ENCODE assay signal across 19 cellular contexts in genomic region chr15:70835415-70835814, GRCh38. TPM values are rescaled to one million over a fixed set of nuclear protein-coding genes. Genes with fewer than 3 reads are reported as not detected.
DNase-seq lines count a peak whose midpoint lies in the region; ATAC-seq and TF ChIP-seq lines count a peak whose summit lies in the region.
"Had no signal": no experiment of that assay in that cellular context is flagged by ENCODE, and none has a peak within 500 bp of the region (broad histone marks: within the 10 kb centered on the region; RNA-seq: fewer than 3 reads in every experiment).

No MANE protein-coding gene starts in this region.

- H3K4me3 ChIP-seq in coronary artery (no peak overlapping the region), prostate gland (no peak overlapping the region), uterus (no peak overlapping the region), upper lobe of right lung (no peak overlapping the region), smooth muscle cell (no peak overlapping the region)
- H3K4me3 ChIP-seq: BLaER1 treated with 17β-estradiol and CSF1 and Interleukin-3, amounts not matched to agents 10 nM and 100 nM had no signal

- H3K9me3 ChIP-seq in prostate gland (no peaks in the 10 kb centered on the region), uterus (no peaks in the 10 kb centered on the region), upper lobe of right lung (no peaks in the 10 kb centered on the region), smooth muscle cell (replicated peaks; ENCODE audit: low read depth) (no peaks in the 10 kb centered on the region)
- H3K9me3 ChIP-seq: BLaER1 treated with 17β-estradiol and CSF1 and Interleukin-3, amounts not matched to agents 10 nM and 100 nM had no signal

- no peak overlapping the region for H2AFZ ChIP-seq in smooth muscle cell (ENCODE audit: low read depth)

- H3K27me3 ChIP-seq in prostate gland (replicated peaks; ENCODE audit: insufficient read depth) (no peaks in the 10 kb centered on the region), uterus (no peaks in the 10 kb centered on the region), upper lobe of right lung (no peaks in the 10 kb centered on the region), smooth muscle cell (ENCODE audit: low read depth) (no peaks in the 10 kb centered on the region)
- H3K27me3 ChIP-seq: BLaER1 treated with 17β-estradiol and CSF1 and Interleukin-3, amounts not matched to agents 10 nM and 100 nM had no signal

- H3K4me1 ChIP-seq in prostate gland (replicated peaks): no peaks in the 10 kb centered on the region
- H3K4me1 ChIP-seq in uterus: no peaks in the 10 kb centered on the region
- no peaks in the 10 kb centered on the region for H3K4me1 ChIP-seq in upper lobe of right lung
- peaks cover 8% of the 10 kb centered on the region for H3K4me1 ChIP-seq in smooth muscle cell (ENCODE audit: low read depth)

- POLR2A ChIA-PET in activated CD4-positive, alpha-beta memory T cell treated with anti-CD3 and anti-CD28 coated beads, Interleukin-2, amount 10 ng/mL, durations not matched to agents 7 days and 5 days (lab: Charles Lee): no interaction called here

- no peak overlapping the region for H3K4me2 ChIP-seq in smooth muscle cell
- H3K4me2 ChIP-seq: BLaER1 treated with 17β-estradiol and CSF1 and Interleukin-3, amounts not matched to agents 10 nM and 100 nM had no signal

- no peaks in the 10 kb centered on the region for H3K27me3 Mint-ChIP-seq in activated CD4-positive, alpha-beta memory T cell treated with anti-CD3 and anti-CD28 coated beads, Interleukin-2, amount 10 ng/mL, durations not matched to agents 7 days and 5 days
- H3K27me3 Mint-ChIP-seq in T-helper 2 cell treated with Interferon-gamma antibody and Interleukin-4, amounts not matched to agents 5 μg/mL and 100 μg/mL, for 36 hours (ENCODE audit: low read depth): no peaks in the 10 kb centered on the region
- H3K27me3 Mint-ChIP-seq: stimulated activated naive CD8-positive, alpha-beta T cell treated with anti-CD3 and anti-CD28 coated beads, Interleukin-15, Interleukin-2, amounts not matched to agents 100 ng/mL and 50 ng/mL, for 24 hours had no signal

- 76% methylated on average over 6 of the region's 6 CpGs for WGBS in prostate gland
- 96% methylated on average over 6 of the region's 6 CpGs for WGBS in smooth muscle cell (ENCODE audit: low lambda C conversion rate)

- TF ChIP-seq POLR2A in prostate gland (IDR thresholded peaks at IDR 0.05) (no peak), uterus (IDR thresholded peaks at IDR 0.05) (no peak)

- TF ChIP-seq CTCF in coronary artery (IDR thresholded peaks at IDR 0.05) (no peak), prostate gland (IDR thresholded peaks at IDR 0.05) (no peak), uterus (IDR thresholded peaks at IDR 0.05) (no peak), upper lobe of right lung (IDR thresholded peaks at IDR 0.05) (no peak), smooth muscle cell (IDR thresholded peaks at IDR 0.05; ENCODE audit: borderline replicate concordance, insufficient read depth, poor library complexity, severe bottlenecking) (no peak)

- ATAC-seq in upper lobe of right lung: no peak

- no peaks in the 10 kb centered on the region for H3K36me3 Mint-ChIP-seq in activated CD4-positive, alpha-beta memory T cell treated with anti-CD3 and anti-CD28 coated beads, Interleukin-2, amount 10 ng/mL, durations not matched to agents 7 days and 5 days (ENCODE audit: low read depth)
- no peaks in the 10 kb centered on the region for H3K36me3 Mint-ChIP-seq in T-helper 2 cell treated with Interferon-gamma antibody and Interleukin-4, amounts not matched to agents 5 μg/mL and 100 μg/mL, for 36 hours (ENCODE audit: low read depth)
- H3K36me3 Mint-ChIP-seq: activated naive CD8-positive, alpha-beta T cell had no signal

- H3K4me1 Mint-ChIP-seq in activated CD4-positive, alpha-beta memory T cell treated with anti-CD3 and anti-CD28 coated beads, Interleukin-2, amount 10 ng/mL, durations not matched to agents 7 days and 5 days: no peaks in the 10 kb centered on the region
- no peaks in the 10 kb centered on the region for H3K4me1 Mint-ChIP-seq in T-helper 2 cell treated with Interferon-gamma antibody and Interleukin-4, amounts not matched to agents 5 μg/mL and 100 μg/mL, for 36 hours (ENCODE audit: low read depth)

- peaks cover 7% of the 10 kb centered on the region for H4K20me1 ChIP-seq in smooth muscle cell (ENCODE audit: low read depth)
- H4K20me1 ChIP-seq: BLaER1 treated with 17β-estradiol and CSF1 and Interleukin-3, amounts not matched to agents 10 nM and 100 nM had no signal

- H3K27ac Mint-ChIP-seq in activated CD4-positive, alpha-beta memory T cell treated with anti-CD3 and anti-CD28 coated beads, Interleukin-2, amount 10 ng/mL, durations not matched to agents 7 days and 5 days: no peak overlapping the region
- no peak overlapping the region for H3K27ac Mint-ChIP-seq in T-helper 2 cell treated with Interferon-gamma antibody and Interleukin-4, amounts not matched to agents 5 μg/mL and 100 μg/mL, for 36 hours
- H3K27ac Mint-ChIP-seq: activated naive CD8-positive, alpha-beta T cell; activated T-cell treated with anti-CD3 and anti-CD28 coated beads, Interleukin-2, amount 50 U/mL, for 24 hours; endodermal cell; stimulated activated naive CD8-positive, alpha-beta T cell treated with anti-CD3 and anti-CD28 coated beads, Interleukin-15, Interleukin-2, amounts not matched to agents 100 ng/mL and 50 ng/mL, for 24 hours had no signal

- DNase-seq in coronary artery (ENCODE audit: low spot score) (peak; percentile 86), hippocampal formation (lab: John Stamatoyannopoulos, UW) (peak; percentile 34 to 37), prostate gland (ENCODE audit: low spot score) (no peak), uterus (peak; percentile 69 to 78), upper lobe of right lung (no peak), smooth muscle cell (lab: John Stamatoyannopoulos, UW; ENCODE audit: unreplicated experiment) (no peak)
- DNase-seq in activated CD4-positive, alpha-beta memory T cell treated with anti-CD3 and anti-CD28 coated beads, Interleukin-2, amount 10 ng/mL, durations not matched to agents 7 days and 5 days: no peak
- no peak for DNase-seq in T-helper 2 cell treated with Interferon-gamma antibody and Interleukin-4, amounts not matched to agents 5 μg/mL and 100 μg/mL, for 36 hours (ENCODE audit: low spot score)
- DNase-seq: activated CD4-positive, alpha-beta T cell treated with anti-CD3 and anti-CD28 coated beads for 48 hours; activated T-cell treated with anti-CD3 and anti-CD28 coated beads, Interleukin-2, amount 50 U/mL, for 24 hours; DMS53; endodermal cell; foreskin melanocyte; NCI-H187 treated with DMSO at 0.1 percent for 48 hours; stimulated activated CD4-positive, alpha-beta T cell treated with anti-CD3 and anti-CD28 coated beads, Interleukin-12 subunit alpha, Interleukin-12 subunit beta, amount 100 ng/mL, for 4 hours had no signal

- H3K27ac ChIP-seq in coronary artery (peak overlapping the region; percentile 79 to 84), prostate gland (peak overlapping the region; percentile 39 to 58), uterus (peak overlapping the region in 1 of 2 donors; percentile 34), upper lobe of right lung (no peak overlapping the region), smooth muscle cell (ENCODE audit: low read depth) (no peak overlapping the region)
- H3K27ac ChIP-seq: BLaER1 treated with 17β-estradiol and CSF1 and Interleukin-3, amounts not matched to agents 10 nM and 100 nM had no signal

- H3K9ac ChIP-seq in smooth muscle cell (ENCODE audit: low read depth): no peak overlapping the region
- H3K9ac ChIP-seq: BLaER1 treated with 17β-estradiol and CSF1 and Interleukin-3, amounts not matched to agents 10 nM and 100 nM had no signal

- CTCF ChIA-PET in activated CD4-positive, alpha-beta memory T cell treated with anti-CD3 and anti-CD28 coated beads, Interleukin-2, amount 10 ng/mL, durations not matched to agents 7 days and 5 days (lab: Charles Lee): no interaction called here

- no peak overlapping the region for H3K4me3 Mint-ChIP-seq in activated CD4-positive, alpha-beta memory T cell treated with anti-CD3 and anti-CD28 coated beads, Interleukin-2, amount 10 ng/mL, durations not matched to agents 7 days and 5 days
- no peak overlapping the region for H3K4me3 Mint-ChIP-seq in T-helper 2 cell treated with Interferon-gamma antibody and Interleukin-4, amounts not matched to agents 5 μg/mL and 100 μg/mL, for 36 hours
- H3K4me3 Mint-ChIP-seq: activated naive CD8-positive, alpha-beta T cell; activated T-cell treated with anti-CD3 and anti-CD28 coated beads, Interleukin-2, amount 50 U/mL, for 24 hours; endodermal cell; mesothelial cell of epicardium; stimulated activated naive CD8-positive, alpha-beta T cell treated with anti-CD3 and anti-CD28 coated beads, Interleukin-15, Interleukin-2, amounts not matched to agents 100 ng/mL and 50 ng/mL, for 24 hours had no signal

- H3K36me3 ChIP-seq in prostate gland (peaks cover 0 to 3% of the 10 kb centered on the region in 2 donors), uterus (no peaks in the 10 kb centered on the region), upper lobe of right lung (no peaks in the 10 kb centered on the region), smooth muscle cell (ENCODE audit: low read depth) (no peaks in the 10 kb centered on the region)

- peaks cover 10% of the 10 kb centered on the region for H3K79me2 ChIP-seq in smooth muscle cell (ENCODE audit: low read depth)

- intact Hi-C loops in prostate gland (cut with DNase I) (no loop called here), uterus (cut with DNase I; ENCODE audit: low total_unique reads) (no loop called here), upper lobe of right lung (cut with DNase I) (no loop called here)

- peaks cover under 1% of the 10 kb centered on the region for H3F3A ChIP-seq in smooth muscle cell (ENCODE audit: low read depth)

- no peaks in the 10 kb centered on the region for H3K9me3 Mint-ChIP-seq in activated CD4-positive, alpha-beta memory T cell treated with anti-CD3 and anti-CD28 coated beads, Interleukin-2, amount 10 ng/mL, durations not matched to agents 7 days and 5 days
- H3K9me3 Mint-ChIP-seq in T-helper 2 cell treated with Interferon-gamma antibody and Interleukin-4, amounts not matched to agents 5 μg/mL and 100 μg/mL, for 36 hours: no peaks in the 10 kb centered on the region
- H3K9me3 Mint-ChIP-seq: activated T-cell treated with anti-CD3 and anti-CD28 coated beads, Interleukin-2, amount 50 U/mL, for 24 hours; endodermal cell; mesothelial cell of epicardium; stimulated activated naive CD8-positive, alpha-beta T cell treated with anti-CD3 and anti-CD28 coated beads, Interleukin-15, Interleukin-2, amounts not matched to agents 100 ng/mL and 50 ng/mL, for 24 hours had no signal

RNA-seq across cellular contexts. Expression of gene LARP6, which starts 18.5 kb away (rescaled TPM):
- total RNA-seq in prostate gland (10 to 100 TPM; 24.6 to 43.3 TPM), uterus (10 to 100 TPM; 11.9 to 59.4 (median 28.8) TPM), upper lobe of right lung (6.2 TPM), smooth muscle cell (31.3 and 55.1 TPM in 2 replicates)
- total RNA-seq in activated CD4-positive, alpha-beta memory T cell treated with anti-CD3 and anti-CD28 coated beads, Interleukin-2, amount 10 ng/mL, durations not matched to agents 7 days and 5 days: not detected
- polyA plus RNA-seq in smooth muscle cell: 69.5 and 76.0 TPM in 2 replicates

RNA-seq across cellular contexts. Expression of gene THAP10, which starts 56.8 kb away (rescaled TPM):
- total RNA-seq in prostate gland (1 to 10 TPM; 3.2 to 6.6 TPM), uterus (1 to 10 TPM; 1.8 to 4.1 (median 2.0) TPM), upper lobe of right lung (1.5 TPM), smooth muscle cell (2.0 and 4.0 TPM in 2 replicates)
- total RNA-seq in activated CD4-positive, alpha-beta memory T cell treated with anti-CD3 and anti-CD28 coated beads, Interleukin-2, amount 10 ng/mL, durations not matched to agents 7 days and 5 days: under 1 TPM; 0.15 to 0.30 TPM
- polyA plus RNA-seq in smooth muscle cell: 0.31 and 2.1 TPM in 2 replicates

RNA-seq across cellular contexts. Expression of gene LRRC49, which starts 57.2 kb away (rescaled TPM):
- total RNA-seq in prostate gland (10 to 100 TPM in 1 of 2 donors, 1 to 10 TPM in 1; 9.8 to 13.3 TPM), uterus (10 to 100 TPM; 13.8 to 48.7 (median 19.7) TPM), upper lobe of right lung (4.3 TPM), smooth muscle cell (5.2 and 8.3 TPM in 2 replicates)
- not detected for total RNA-seq in activated CD4-positive, alpha-beta memory T cell treated with anti-CD3 and anti-CD28 coated beads, Interleukin-2, amount 10 ng/mL, durations not matched to agents 7 days and 5 days
- 3.1 and 5.0 TPM in 2 replicates for polyA plus RNA-seq in smooth muscle cell

Comparison
In these comparisons a context has a peak if more than half of its experiments do, and no peak if none do; other contexts are left out.
1. DNase-seq: peak in coronary artery (single experiment), hippocampal formation (2 of 2) and uterus (2 of 2); none in prostate gland (single experiment), activated CD4-positive, alpha-beta memory T cell treated with anti-CD3 and anti-CD28 coated beads, Interleukin-2, amount 10 ng/mL, durations not matched to agents 7 days and 5 days (single experiment), T-helper 2 cell treated with Interferon-gamma antibody and Interleukin-4, amounts not matched to agents 5 μg/mL and 100 μg/mL, for 36 hours (single experiment), upper lobe of right lung (single experiment) and smooth muscle cell (single experiment).
2. H3K27ac ChIP-seq: peak in coronary artery (2 of 2) and prostate gland (2 of 2); none in upper lobe of right lung (single experiment) and smooth muscle cell (single experiment).